Comparison of ENCODE assay signal across 8 cellular contexts in genomic region chr10:68406111-68406814, GRCh38. TPM values are rescaled to one million over a fixed set of nuclear protein-coding genes. Genes with fewer than 3 reads are reported as not detected.
DNase-seq lines count a peak whose midpoint lies in the region; ATAC-seq and TF ChIP-seq lines count a peak whose summit lies in the region.

No MANE protein-coding gene starts in this region.

- H3K9me3 ChIP-seq in iPS DF 6.9 (ENCODE audit: control insufficient read depth, insufficient read depth, low read length) = no peaks in the 10 kb centered on the region

- H3K36me3 ChIP-seq in iPS DF 6.9 (ENCODE audit: control insufficient read depth, insufficient read depth, low read length) = no peaks in the 10 kb centered on the region

- H3K4me1 Mint-ChIP-seq in brain = peaks cover 34% of the 10 kb centered on the region

- peak overlapping the region; percentile 88 to 99 (median 98) for H3K27ac Mint-ChIP-seq in brain

- H3K4me3 Mint-ChIP-seq in brain = peak overlapping the region; percentile 87 to 94 (median 89)

- no CpG with 5 or more reads among the region's 38 CpGs for WGBS in iPS DF 6.9 (ENCODE audit: insufficient coverage, insufficient read length)

- no peaks in the 10 kb centered on the region for H3K4me1 ChIP-seq in iPS DF 6.9 (ENCODE audit: control insufficient read depth, insufficient read depth, low read length)

- H3K27ac ChIP-seq in iPS DF 6.9 (ENCODE audit: low read length) = no peak overlapping the region

- peaks cover 18% of the 10 kb centered on the region for H3K27me3 Mint-ChIP-seq in brain

- H3K4me3 ChIP-seq in iPS DF 6.9 (ENCODE audit: low read length) = peak overlapping the region; percentile 72
- peak overlapping the region; percentile 91 for H3K4me3 ChIP-seq in retinal pigment epithelial cell (ENCODE audit: low read length)

- DNase-seq in GM04504 (ENCODE audit: low read depth) (peak; percentile 47), HuH-7.5 (ENCODE audit: low spot score) (peak; percentile 49), SK-N-DZ (ENCODE audit: low spot score) (peak; percentile 71), iPS DF 6.9 (ENCODE audit: low read depth, low spot score) (peak; percentile 18), retinal pigment epithelial cell (ENCODE audit: low read depth) (peak; percentile 70), NCI-H187 treated with DMSO at 0.1 percent for 48 hours (lab: John Stamatoyannopoulos, UW) (no peak)

- H3K36me3 Mint-ChIP-seq in brain = peaks cover 11% of the 10 kb centered on the region

- no peaks in the 10 kb centered on the region for H3K9me3 Mint-ChIP-seq in brain

- peak; percentile 28 for ATAC-seq in GM21576 (IDR thresholded peaks at IDR 0.05; ENCODE audit: unreplicated experiment)

- H3K27me3 ChIP-seq in iPS DF 6.9 (ENCODE audit: control insufficient read depth, insufficient read depth, low read length) = no peaks in the 10 kb centered on the region

- TF ChIP-seq CTCF in brain (conservative IDR thresholded peaks at IDR 0.05) (no peak), retinal pigment epithelial cell (conservative IDR thresholded peaks at IDR 0.05; ENCODE audit: low read depth, low read length) (no peak)

RNA-seq across cellular contexts. Expression of gene RUFY2, which starts 0.8 kb away (rescaled TPM):
- polyA plus RNA-seq in SK-N-DZ (2014; cell fraction: cytosol; rRNA removed) = 16.2 and 16.9 TPM in 2 replicates
- 46.0 and 64.7 TPM in 2 replicates for polyA plus RNA-seq in SK-N-DZ (2014; cell fraction: nucleus; rRNA removed)
- 7.4 TPM for polyA plus RNA-seq in brain (ENCODE audit: insufficient read depth, low read depth, low replicate concordance)
